In the genomic region with DNA sequence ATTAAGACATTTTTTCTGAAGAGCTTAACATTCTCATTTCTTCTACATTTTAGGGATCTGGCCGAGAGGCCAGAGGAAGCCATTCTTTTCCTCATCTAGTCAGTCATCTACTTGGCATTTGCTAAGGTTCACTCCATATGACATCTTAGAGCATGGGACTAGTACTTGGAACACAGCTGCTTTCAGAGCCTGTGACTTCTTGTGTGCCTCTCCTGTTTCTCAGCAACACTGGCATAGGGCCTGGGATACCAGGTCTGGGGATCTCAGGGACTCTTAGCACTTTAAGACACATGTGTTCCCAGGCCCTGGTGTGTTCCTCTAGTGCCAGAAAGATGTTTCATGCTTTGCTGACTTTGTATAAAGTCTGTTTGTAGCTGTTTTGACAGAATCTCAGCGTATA, we compare ENCODE assay signal across 18 cellular contexts. TPM values are rescaled to one million over a fixed set of nuclear protein-coding genes. Genes with fewer than 3 reads are reported as not detected.
"Had no signal": no experiment of that assay in that cellular context is flagged by ENCODE, and none has a peak within 500 bp of the region (broad histone marks: within the 10 kb centered on the region; RNA-seq: fewer than 3 reads in every experiment).

No MANE protein-coding gene starts in this region.

- H3K27me3 ChIP-seq: colonic mucosa, hepatocyte, SJCRH30 had no signal

- H3K9me3 Mint-ChIP-seq: activated naive CD4-positive, alpha-beta T cell treated with anti-CD3 and anti-CD28 coated beads, Interleukin-2, amount 50 U/mL, for 72 hours; activated T-cell treated with anti-CD3 and anti-CD28 coated beads, Interleukin-2, amount 50 U/mL, for 24 hours; natural killer cell; stimulated activated naive CD8-positive, alpha-beta T cell treated with anti-CD3 and anti-CD28 coated beads, Interleukin-15, amount 100 ng/mL, for 72 hours had no signal

- H3K4me3 Mint-ChIP-seq: activated T-cell treated with anti-CD3 and anti-CD28 coated beads, Interleukin-2, amount 50 U/mL, for 24 hours; natural killer cell; stimulated activated naive CD8-positive, alpha-beta T cell treated with anti-CD3 and anti-CD28 coated beads, Interleukin-15, amount 100 ng/mL, for 72 hours had no signal

- H3K36me3 Mint-ChIP-seq: activated naive CD4-positive, alpha-beta T cell treated with anti-CD3 and anti-CD28 coated beads, Interleukin-2, amount 50 U/mL, for 72 hours; natural killer cell had no signal

- H3K4me1 ChIP-seq: breast epithelium, colonic mucosa, SJCRH30 had no signal

- H3K27me3 Mint-ChIP-seq: stimulated activated naive CD8-positive, alpha-beta T cell treated with anti-CD3 and anti-CD28 coated beads, Interleukin-15, amount 100 ng/mL, for 72 hours had no signal

- H3K4me3 ChIP-seq: breast epithelium, colonic mucosa, hepatocyte, lung, mucosa of descending colon, SJCRH30, skin epidermis had no signal

- H3K36me3 ChIP-seq: breast epithelium, colonic mucosa, SJCRH30 had no signal

- DNase-seq: activated effector memory CD4-positive, alpha-beta T cell treated with anti-CD3 and anti-CD28 coated beads, Interleukin-2, amount 50 U/mL, for 16 hours; activated T-cell treated with anti-CD3 and anti-CD28 coated beads, Interleukin-2, amount 50 U/mL, for 24 hours; colonic mucosa; effector CD4-positive, alpha-beta T cell; mucosa of descending colon; natural killer cell; SJCRH30; stimulated activated CD4-positive, alpha-beta T cell treated with anti-CD3 and anti-CD28 coated beads, Interleukin-4, amount 100 ng/mL, for 4 hours; stimulated activated naive CD8-positive, alpha-beta T cell treated with anti-CD3 and anti-CD28 coated beads, Interleukin-15, amount 100 ng/mL, for 72 hours; SW 1271 had no signal

- ATAC-seq: activated CD4-positive, CD25-positive, alpha-beta regulatory T cell treated with anti-CD3 and anti-CD28 coated beads, Interleukin-2, amount 50 U/mL, for 24 hours; activated naive CD4-positive, alpha-beta T cell treated with anti-CD3 and anti-CD28 coated beads, Interleukin-2, amount 50 U/mL, for 72 hours; mucosa of descending colon; natural killer cell; stimulated activated naive CD8-positive, alpha-beta T cell treated with anti-CD3 and anti-CD28 coated beads, Interleukin-15, amount 100 ng/mL, for 72 hours had no signal

- H3K27ac ChIP-seq: breast epithelium, colonic mucosa, hepatocyte, SJCRH30 had no signal

- H3K9me3 ChIP-seq: breast epithelium, colonic mucosa, mucosa of descending colon, SJCRH30 had no signal

- H3K27ac Mint-ChIP-seq: activated naive CD4-positive, alpha-beta T cell treated with anti-CD3 and anti-CD28 coated beads, Interleukin-2, amount 50 U/mL, for 72 hours; activated T-cell treated with anti-CD3 and anti-CD28 coated beads, Interleukin-2, amount 50 U/mL, for 24 hours; natural killer cell; stimulated activated naive CD8-positive, alpha-beta T cell treated with anti-CD3 and anti-CD28 coated beads, Interleukin-15, amount 100 ng/mL, for 72 hours had no signal

- H3K4me1 Mint-ChIP-seq: natural killer cell; stimulated activated naive CD8-positive, alpha-beta T cell treated with anti-CD3 and anti-CD28 coated beads, Interleukin-15, amount 100 ng/mL, for 72 hours had no signal

RNA-seq across cellular contexts. Expression of a gene that starts 7.3 kb away (rescaled TPM):
- total RNA-seq: activated naive CD4-positive, alpha-beta T cell treated with anti-CD3 and anti-CD28 coated beads, Interleukin-2, amount 50 U/mL, for 72 hours; endothelial cell of umbilical vein; natural killer cell; pulmonary artery endothelial cell; SJCRH30 had no signal
- polyA plus RNA-seq: endothelial cell of umbilical vein had no signal
